ENCODE assay signal across 1 cellular context in genomic region chr15:74845581-74845980, GRCh38.
TF ChIP-seq lines count a peak whose summit lies in the region.

No MANE protein-coding gene starts in this region.

TF ChIP-seq in GM23338, 12 proteins besides CTCF, POLR2A, EP300 and RAD21 (continued from another document):
- TF ChIP-seq ZNF462 (CRISPR knock-in tag; IDR thresholded peaks at IDR 0.05) (no peak), JUNB (IDR thresholded peaks at IDR 0.05; ENCODE audit: unreplicated experiment) (no peak), NANOG (IDR thresholded peaks at IDR 0.05; ENCODE audit: borderline replicate concordance) (no peak), REST (IDR thresholded peaks at IDR 0.05; ENCODE audit: unreplicated experiment) (no peak), EZH2phosphoT487 (IDR thresholded peaks at IDR 0.05; ENCODE audit: unreplicated experiment) (no peak), ETS1 (IDR thresholded peaks at IDR 0.05) (no peak), ZNF331 (CRISPR knock-in tag; IDR thresholded peaks at IDR 0.05; ENCODE audit: low read depth) (no peak), ZNF114 (CRISPR knock-in tag; IDR thresholded peaks at IDR 0.05) (no peak), EZH2 (IDR thresholded peaks at IDR 0.05; ENCODE audit: low read depth, unreplicated experiment) (no peak), STAT1 (IDR thresholded peaks at IDR 0.05; ENCODE audit: unreplicated experiment) (no peak)
